9 cellular contexts compared by ENCODE assay signal in genomic region chr3:177051419-177051818, GRCh38.
DNase-seq lines count a peak whose midpoint lies in the region; ATAC-seq and TF ChIP-seq lines count a peak whose summit lies in the region.
"Had no signal": no experiment of that assay in that cellular context is flagged by ENCODE, and none has a peak within 500 bp of the region (broad histone marks: within the 10 kb centered on the region; RNA-seq: fewer than 3 reads in every experiment).

No MANE protein-coding gene starts in this region.

- H2AFZ ChIP-seq in PC-9: no peak overlapping the region

- no peak for TF ChIP-seq POLR2A in esophagus muscularis mucosa (IDR thresholded peaks at IDR 0.05; ENCODE audit: low read depth)

- no peaks in the 10 kb centered on the region for H3K27me3 Mint-ChIP-seq in activated CD4-positive, alpha-beta T cell treated with anti-CD3 and anti-CD28 coated beads, Interleukin-2, amount 10 ng/mL, durations not matched to agents 24 days and 14 days
- H3K27me3 Mint-ChIP-seq in activated CD4-positive, alpha-beta T cell treated with anti-CD3 and anti-CD28 coated beads for 36 hours: no peaks in the 10 kb centered on the region
- H3K27me3 Mint-ChIP-seq in glutamatergic neuron (ENCODE audit: unreplicated experiment): no peaks in the 10 kb centered on the region
- H3K27me3 Mint-ChIP-seq in stimulated activated naive B cell treated with anti-CD40 and anti-IgM and Interleukin-4, amounts not matched to agents 10 μg/mL and 1 μg/mL and 100 μg/mL, for 72 hours: no peaks in the 10 kb centered on the region

- H3K9me3 ChIP-seq in PC-9 (ENCODE audit: insufficient read depth, low read depth) (no peaks in the 10 kb centered on the region), esophagus muscularis mucosa (no peaks in the 10 kb centered on the region)
- H3K9me3 ChIP-seq: thyroid gland had no signal

- H3K4me1 ChIP-seq in PC-9 (replicated peaks; ENCODE audit: insufficient read depth) (peaks cover 15% of the 10 kb centered on the region), esophagus muscularis mucosa (peaks cover 22 to 34% (median 29%) of the 10 kb centered on the region in 4 donors)

- TF ChIP-seq CTCF in PC-9 (conservative IDR thresholded peaks at IDR 0.05): no peak
- no peak for TF ChIP-seq CTCF in glutamatergic neuron (IDR thresholded peaks at IDR 0.05; ENCODE audit: partially characterized antibody, unreplicated experiment)
- TF ChIP-seq CTCF in esophagus muscularis mucosa (IDR thresholded peaks at IDR 0.05): no peak

- DNase-seq in activated CD4-positive, alpha-beta T cell treated with anti-CD3 and anti-CD28 coated beads, Interleukin-2, amount 10 ng/mL, durations not matched to agents 24 days and 14 days: no peak
- DNase-seq in activated CD4-positive, alpha-beta T cell treated with anti-CD3 and anti-CD28 coated beads for 36 hours: no peak
- DNase-seq in PC-9 (no peak), glutamatergic neuron (no peak), esophagus muscularis mucosa (ENCODE audit: extremely low spot score) (no peak), EL (no peak)
- DNase-seq in stimulated activated naive B cell treated with anti-CD40 and anti-IgM and Interleukin-4, amounts not matched to agents 10 μg/mL and 1 μg/mL and 100 μg/mL, for 72 hours: no peak
- DNase-seq: thyroid gland had no signal

- peaks cover 72% of the 10 kb centered on the region for H3K36me3 ChIP-seq in PC-9 (ENCODE audit: low read depth)
- H3K36me3 ChIP-seq in esophagus muscularis mucosa: peaks cover 0 to 41% (median 25%) of the 10 kb centered on the region in 4 donors

- H3K27ac Mint-ChIP-seq in activated CD4-positive, alpha-beta T cell treated with anti-CD3 and anti-CD28 coated beads, Interleukin-2, amount 10 ng/mL, durations not matched to agents 24 days and 14 days: peak overlapping the region; percentile 58
- no peak overlapping the region for H3K27ac Mint-ChIP-seq in activated CD4-positive, alpha-beta T cell treated with anti-CD3 and anti-CD28 coated beads for 36 hours
- peak overlapping the region; percentile 72 for H3K27ac Mint-ChIP-seq in glutamatergic neuron (ENCODE audit: unreplicated experiment)
- H3K27ac Mint-ChIP-seq in stimulated activated naive B cell treated with anti-CD40 and anti-IgM and Interleukin-4, amounts not matched to agents 10 μg/mL and 1 μg/mL and 100 μg/mL, for 72 hours: peak overlapping the region; percentile 78

- peaks cover 18% of the 10 kb centered on the region for H3K4me1 Mint-ChIP-seq in activated CD4-positive, alpha-beta T cell treated with anti-CD3 and anti-CD28 coated beads, Interleukin-2, amount 10 ng/mL, durations not matched to agents 24 days and 14 days
- peaks cover 13% of the 10 kb centered on the region for H3K4me1 Mint-ChIP-seq in activated CD4-positive, alpha-beta T cell treated with anti-CD3 and anti-CD28 coated beads for 36 hours
- H3K4me1 Mint-ChIP-seq in glutamatergic neuron (ENCODE audit: low read depth, unreplicated experiment): peaks cover 6% of the 10 kb centered on the region
- H3K4me1 Mint-ChIP-seq in stimulated activated naive B cell treated with anti-CD40 and anti-IgM and Interleukin-4, amounts not matched to agents 10 μg/mL and 1 μg/mL and 100 μg/mL, for 72 hours: peaks cover 8 to 16% of the 10 kb centered on the region in 2 donors

- H3K4me3 ChIP-seq in PC-9 (no peak overlapping the region), esophagus muscularis mucosa (no peak overlapping the region)
- H3K4me3 ChIP-seq: thyroid gland had no signal

- 75% methylated on average over 4 of the region's 4 CpGs for WGBS in esophagus muscularis mucosa

- peaks cover 58% of the 10 kb centered on the region for H3F3A ChIP-seq in PC-9 (ENCODE audit: insufficient read depth, low read depth)

- peaks cover 28% of the 10 kb centered on the region for H3K36me3 Mint-ChIP-seq in activated CD4-positive, alpha-beta T cell treated with anti-CD3 and anti-CD28 coated beads, Interleukin-2, amount 10 ng/mL, durations not matched to agents 24 days and 14 days (ENCODE audit: low read depth)
- H3K36me3 Mint-ChIP-seq in activated CD4-positive, alpha-beta T cell treated with anti-CD3 and anti-CD28 coated beads for 36 hours (ENCODE audit: low read depth): peaks cover 29% of the 10 kb centered on the region
- no peaks in the 10 kb centered on the region for H3K36me3 Mint-ChIP-seq in glutamatergic neuron (ENCODE audit: unreplicated experiment)
- peaks cover 20 to 23% of the 10 kb centered on the region in 2 donors for H3K36me3 Mint-ChIP-seq in stimulated activated naive B cell treated with anti-CD40 and anti-IgM and Interleukin-4, amounts not matched to agents 10 μg/mL and 1 μg/mL and 100 μg/mL, for 72 hours

- CTCF ChIA-PET in activated CD4-positive, alpha-beta T cell treated with anti-CD3 and anti-CD28 coated beads for 36 hours (lab: Charles Lee): interaction anchor here (0.7 to 1.8 kb wide), 22 partner anchors 8 to 1334 kb away, joined by 3 to 7 read pairs (median 3); no protein-coding TSS in a partner anchor
- CTCF ChIA-PET in PC-9 (lab: Charles Lee): interaction anchor here (0.5 to 1.0 kb wide), 6 partner anchors 16 to 1334 kb away, joined by 3 to 18 read pairs (median 3); no protein-coding TSS in a partner anchor

- no TSS peak for BruUV-seq in PC-9 (replicated peaks; lab: Mats Ljungman, UMichigan)

- POLR2A ChIA-PET in activated CD4-positive, alpha-beta T cell treated with anti-CD3 and anti-CD28 coated beads for 36 hours (lab: Charles Lee): no interaction called here
- POLR2A ChIA-PET in PC-9 (lab: Charles Lee; ENCODE audit: unreplicated experiment): interaction anchor here (0.7 to 0.9 kb wide), 5 partner anchors 10 to 1100 kb away, joined by 3 to 5 read pairs (median 4); no protein-coding TSS in a partner anchor

- no peak for TF ChIP-seq EP300 in esophagus muscularis mucosa (IDR thresholded peaks at IDR 0.05)

- H3K79me2 ChIP-seq in PC-9 (ENCODE audit: low read depth): peaks cover 70% of the 10 kb centered on the region

- H3K9me3 Mint-ChIP-seq in activated CD4-positive, alpha-beta T cell treated with anti-CD3 and anti-CD28 coated beads, Interleukin-2, amount 10 ng/mL, durations not matched to agents 24 days and 14 days: no peaks in the 10 kb centered on the region
- no peaks in the 10 kb centered on the region for H3K9me3 Mint-ChIP-seq in activated CD4-positive, alpha-beta T cell treated with anti-CD3 and anti-CD28 coated beads for 36 hours (ENCODE audit: low read depth)
- no peaks in the 10 kb centered on the region for H3K9me3 Mint-ChIP-seq in glutamatergic neuron (ENCODE audit: unreplicated experiment)
- H3K9me3 Mint-ChIP-seq in stimulated activated naive B cell treated with anti-CD40 and anti-IgM and Interleukin-4, amounts not matched to agents 10 μg/mL and 1 μg/mL and 100 μg/mL, for 72 hours: no peaks in the 10 kb centered on the region

- ATAC-seq in activated CD4-positive, alpha-beta T cell treated with anti-CD3 and anti-CD28 coated beads for 36 hours: no peak
- ATAC-seq in stimulated activated naive B cell treated with anti-CD40 and anti-IgM and Interleukin-4, amounts not matched to agents 10 μg/mL and 1 μg/mL and 100 μg/mL, for 72 hours (replicated peaks): no peak
- no peak for ATAC-seq in HG02623 (IDR thresholded peaks at IDR 0.05; ENCODE audit: unreplicated experiment)

- H3K9me2 ChIP-seq in PC-9 (ENCODE audit: insufficient read depth): no peaks in the 10 kb centered on the region

- H3K27ac ChIP-seq in PC-9: peak overlapping the region; percentile 43; the same call in 1 of the 2 replicates
- H3K27ac ChIP-seq in esophagus muscularis mucosa (replicated peaks in 1 of 4): no peak overlapping the region

- H3K4me3 Mint-ChIP-seq in activated CD4-positive, alpha-beta T cell treated with anti-CD3 and anti-CD28 coated beads, Interleukin-2, amount 10 ng/mL, durations not matched to agents 24 days and 14 days: no peak overlapping the region
- H3K4me3 Mint-ChIP-seq in activated CD4-positive, alpha-beta T cell treated with anti-CD3 and anti-CD28 coated beads for 36 hours: no peak overlapping the region
- no peak overlapping the region for H3K4me3 Mint-ChIP-seq in glutamatergic neuron (ENCODE audit: unreplicated experiment)
- no peak overlapping the region for H3K4me3 Mint-ChIP-seq in stimulated activated naive B cell treated with anti-CD40 and anti-IgM and Interleukin-4, amounts not matched to agents 10 μg/mL and 1 μg/mL and 100 μg/mL, for 72 hours

- H3K27me3 ChIP-seq in PC-9 (ENCODE audit: insufficient read depth, low read depth): no peaks in the 10 kb centered on the region
- no peaks in the 10 kb centered on the region for H3K27me3 ChIP-seq in esophagus muscularis mucosa
- H3K27me3 ChIP-seq: thyroid gland had no signal

- intact Hi-C loops in activated CD4-positive, alpha-beta T cell treated with anti-CD3 and anti-CD28 coated beads, Interleukin-2, amount 10 ng/mL, durations not matched to agents 24 days and 14 days (cut with micrococcal nuclease): loop anchor here (2.0 to 5.0 kb wide), 2 partner anchors 309 to 726 kb away; no protein-coding TSS in a partner anchor
- intact Hi-C loops in activated CD4-positive, alpha-beta T cell treated with anti-CD3 and anti-CD28 coated beads for 36 hours (cut with DNase I, micrococcal nuclease): loop anchor here (2.0 to 10.0 kb wide), 7 partner anchors 307 to 1103 kb away; no protein-coding TSS in a partner anchor
- intact Hi-C loops in PC-9 (cut with micrococcal nuclease; ENCODE audit: unreplicated experiment) (loop anchor here (1.0 to 10.0 kb wide), 8 partner anchors 146 to 1273 kb away; partner anchors contain the start of gene TBL1XR1), esophagus muscularis mucosa (cut with DNase I) (loop anchor here (5.0 to 10.0 kb wide), 3 partner anchors 141 to 1333 kb away; no protein-coding TSS in a partner anchor)

- H3K4me2 ChIP-seq in PC-9: no peak overlapping the region

- H4K20me1 ChIP-seq in PC-9 (ENCODE audit: insufficient read depth): no peaks in the 10 kb centered on the region
